ENCODE assay signal across 8 cellular contexts in the genomic region with DNA sequence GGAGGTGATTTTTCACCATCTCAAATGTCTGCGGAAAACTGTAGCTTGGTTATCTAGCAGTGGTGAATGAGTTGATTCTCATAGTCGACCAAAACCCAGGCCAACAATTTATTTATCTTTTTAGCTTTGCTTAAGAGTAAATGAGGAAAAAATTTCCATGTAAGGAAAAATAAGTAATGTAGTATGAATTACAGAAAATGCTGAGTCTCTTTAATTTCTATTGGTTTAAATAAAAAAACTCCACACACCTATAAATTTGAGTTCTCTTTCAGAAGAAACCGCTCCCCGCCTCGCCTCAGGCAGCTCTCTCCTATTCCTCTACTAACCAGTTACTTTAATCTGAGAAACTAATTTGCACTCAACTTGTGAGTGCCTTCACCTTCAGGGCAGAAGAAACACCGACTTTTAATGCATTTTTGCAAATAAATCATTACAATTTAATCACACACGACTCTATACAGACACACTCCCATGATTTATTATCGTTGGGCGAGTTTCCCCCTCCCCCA. TPM values are rescaled to one million over a fixed set of nuclear protein-coding genes. Genes with fewer than 3 reads are reported as not detected.
DNase-seq lines count a peak whose midpoint lies in the region; ATAC-seq and TF ChIP-seq lines count a peak whose summit lies in the region.

No MANE protein-coding gene starts in this region.

- no peak for TF ChIP-seq POLR2A in lower leg skin (IDR thresholded peaks at IDR 0.05)

- in situ Hi-C loops in KBM-7 (cut with MboI; ENCODE audit: low pct_unique_long_range_greater_than_20kb, low sequenced_read_pairs) = no loop called here

- peaks cover 6% of the 10 kb centered on the region for H3K9me3 Mint-ChIP-seq in activated naive CD8-positive, alpha-beta T cell treated with anti-CD3 and anti-CD28 coated beads, Interleukin-2, amount 50 U/mL, for 24 hours

- DNase-seq in GM12864 (ENCODE audit: low read depth) (no peak), lower leg skin (ENCODE audit: low spot score in 2 of 2) (no peak), HCEC 1CT (no peak), KBM-7 (no peak)
- DNase-seq in activated naive CD8-positive, alpha-beta T cell treated with anti-CD3 and anti-CD28 coated beads, Interleukin-2, amount 50 U/mL, for 24 hours = no peak
- DNase-seq in stimulated activated CD4-positive, alpha-beta T cell treated with anti-CD3 and anti-CD28 coated beads, Interleukin-12 subunit alpha, Interleukin-12 subunit beta, amount 100 ng/mL, for 4 hours = no peak

- H3K27me3 Mint-ChIP-seq in activated naive CD8-positive, alpha-beta T cell treated with anti-CD3 and anti-CD28 coated beads, Interleukin-2, amount 50 U/mL, for 24 hours = peaks cover 46% of the 10 kb centered on the region

- intact Hi-C loops in lower leg skin (cut with DNase I; ENCODE audit: low total_unique reads) = no loop called here

- peak overlapping the region; percentile 90 for H3K4me3 Mint-ChIP-seq in activated naive CD8-positive, alpha-beta T cell treated with anti-CD3 and anti-CD28 coated beads, Interleukin-2, amount 50 U/mL, for 24 hours

- H3K4me1 Mint-ChIP-seq in activated naive CD8-positive, alpha-beta T cell treated with anti-CD3 and anti-CD28 coated beads, Interleukin-2, amount 50 U/mL, for 24 hours = peaks cover 65% of the 10 kb centered on the region

- H3K27ac Mint-ChIP-seq in activated naive CD8-positive, alpha-beta T cell treated with anti-CD3 and anti-CD28 coated beads, Interleukin-2, amount 50 U/mL, for 24 hours = peak overlapping the region; percentile 75

- H3K36me3 Mint-ChIP-seq in activated naive CD8-positive, alpha-beta T cell treated with anti-CD3 and anti-CD28 coated beads, Interleukin-2, amount 50 U/mL, for 24 hours (ENCODE audit: low read depth) = peaks cover 19% of the 10 kb centered on the region

- TF ChIP-seq CTCF in GM12864 (IDR thresholded peaks at IDR 0.05; ENCODE audit: low read depth, low read length, missing control alignments) = no peak
- no peak for TF ChIP-seq CTCF in lower leg skin (IDR thresholded peaks at IDR 0.05)

- H3K4me3 ChIP-seq in GM12864 (ENCODE audit: low read depth, low read length) (peak overlapping the region; percentile 76), lower leg skin (ENCODE audit: low read depth, poor library complexity, severe bottlenecking) (peak overlapping the region; percentile 86)

- ATAC-seq in HG02970 (IDR thresholded peaks at IDR 0.05; ENCODE audit: low FRiP score, unreplicated experiment) (peak; percentile 15), HG02642 (IDR thresholded peaks at IDR 0.05; ENCODE audit: poor library complexity, unreplicated experiment) (no peak)
- ATAC-seq in activated naive CD8-positive, alpha-beta T cell treated with anti-CD3 and anti-CD28 coated beads, Interleukin-2, amount 50 U/mL, for 24 hours = no peak

- 10 to 15% methylated on average over 9 of the region's 9 CpGs for WGBS in lower leg skin, 2 donors

RNA-seq across cellular contexts. Expression of gene RSRC1, which starts 0.5 kb away (rescaled TPM):
- total RNA-seq in lower leg skin = 10 to 100 TPM; 23.5 to 31.8 (median 26.6) TPM

RNA-seq across cellular contexts. Expression of gene SHOX2, which starts 3.1 kb away (rescaled TPM):
- total RNA-seq in lower leg skin = 1 to 10 TPM; 1.2 to 2.7 (median 1.9) TPM
